ENCODE assay signal across 16 cellular contexts in genomic region chr18:10059610-10060468, GRCh38.
DNase-seq lines count a peak whose midpoint lies in the region; ATAC-seq and TF ChIP-seq lines count a peak whose summit lies in the region.
"Had no signal": no experiment of that assay in that cellular context is flagged by ENCODE, and none has a peak within 500 bp of the region (broad histone marks: within the 10 kb centered on the region; RNA-seq: fewer than 3 reads in every experiment).

No MANE protein-coding gene starts in this region.

- POLR2A ChIA-PET in A673 (lab: Charles Lee; ENCODE audit: low non-redundant PET), result interaction anchor here (0.5 kb wide), 1 partner anchor 403 kb away, joined by 15 read pairs; no protein-coding TSS in a partner anchor

- DNase-seq in A673 (ENCODE audit: low spot score) (peak; percentile 65), SK-N-MC (ENCODE audit: low read depth, low spot score) (no peak), glutamatergic neuron (no peak), omental fat pad (ENCODE audit: low spot score) (peak; percentile 34), glomerular visceral epithelial cell (ENCODE audit: extremely low spot score) (no peak)
- no peak for DNase-seq in stimulated activated CD4-positive, alpha-beta T cell treated with anti-CD3 and anti-CD28 coated beads, Interleukin-15, amount 100 ng/mL, for 24 hours
- DNase-seq: DMS53, NCI-H2081 had no signal

- ATAC-seq in omental fat pad (ENCODE audit: low FRiP score) (no peak), GM18498 (IDR thresholded peaks at IDR 0.05; ENCODE audit: unreplicated experiment) (no peak), GM18907 (IDR thresholded peaks at IDR 0.05; ENCODE audit: unreplicated experiment) (no peak)
- ATAC-seq: HCT116, HepG2 had no signal

- H3K4me3 ChIP-seq in A673 (ENCODE audit: low read depth, low read length, poor library complexity, severe bottlenecking) (no peak overlapping the region), SK-N-MC (peak overlapping the region; percentile 42)
- H3K4me3 ChIP-seq: lung had no signal

- H3K27me3 Mint-ChIP-seq in glutamatergic neuron (ENCODE audit: unreplicated experiment), result peaks cover 3% of the 10 kb centered on the region
- H3K27me3 Mint-ChIP-seq: activated naive CD8-positive, alpha-beta T cell; type B pancreatic cell had no signal

- intact Hi-C loops in A673 (cut with micrococcal nuclease; ENCODE audit: unreplicated experiment), result no loop called here

- H3K9me3 ChIP-seq in A673 (ENCODE audit: low read depth, low read length, poor library complexity, severe bottlenecking) (peaks cover 2% of the 10 kb centered on the region), SK-N-MC (ENCODE audit: low read depth, low read length) (no peaks in the 10 kb centered on the region; the same call in 1 of the 2 replicates)

- peaks cover 58% of the 10 kb centered on the region for H3K4me1 ChIP-seq in A673 (ENCODE audit: insufficient read depth, low read length, poor library complexity, severe bottlenecking)

- TF ChIP-seq CTCF in A673 (conservative IDR thresholded peaks at IDR 0.05; ENCODE audit: low read depth, low read length), result no peak
- TF ChIP-seq CTCF in glutamatergic neuron (IDR thresholded peaks at IDR 0.05; ENCODE audit: partially characterized antibody, unreplicated experiment), result no peak
- no peak for TF ChIP-seq CTCF in omental fat pad (IDR thresholded peaks at IDR 0.05)

- peak overlapping the region; percentile 88 for H3K27ac ChIP-seq in A673 (ENCODE audit: low read depth, low read length, poor library complexity, severe bottlenecking)
- peak overlapping the region; percentile 99 for H3K27ac ChIP-seq in SK-N-MC

- H3K36me3 Mint-ChIP-seq in glutamatergic neuron (ENCODE audit: unreplicated experiment), result no peaks in the 10 kb centered on the region
- H3K36me3 Mint-ChIP-seq: activated naive CD8-positive, alpha-beta T cell; type B pancreatic cell had no signal

- peaks cover 6% of the 10 kb centered on the region for H3K9me3 Mint-ChIP-seq in glutamatergic neuron (ENCODE audit: unreplicated experiment)
- H3K9me3 Mint-ChIP-seq: T-helper 2 cell treated with Interferon-gamma antibody and Interleukin-4, amounts not matched to agents 5 μg/mL and 100 μg/mL, for 36 hours; type B pancreatic cell had no signal

- H3K27me3 ChIP-seq in A673 (replicated peaks; ENCODE audit: insufficient read depth, low read depth, low read length, poor library complexity), result no peaks in the 10 kb centered on the region

- no peak overlapping the region for H3K4me3 Mint-ChIP-seq in glutamatergic neuron (ENCODE audit: unreplicated experiment)
- H3K4me3 Mint-ChIP-seq: activated naive CD8-positive, alpha-beta T cell; T-helper 2 cell treated with Interferon-gamma antibody and Interleukin-4, amounts not matched to agents 5 μg/mL and 100 μg/mL, for 36 hours had no signal

- H3K4me1 Mint-ChIP-seq in glutamatergic neuron (ENCODE audit: low read depth, unreplicated experiment), result peaks cover 54% of the 10 kb centered on the region

- BruUV-seq in A673 (replicated peaks; lab: Mats Ljungman, UMichigan), result TSS peak; percentile 60

- H3K27ac Mint-ChIP-seq in glutamatergic neuron (ENCODE audit: unreplicated experiment), result peak overlapping the region; percentile 87
- H3K27ac Mint-ChIP-seq: activated naive CD8-positive, alpha-beta T cell; T-helper 2 cell treated with Interferon-gamma antibody and Interleukin-4, amounts not matched to agents 5 μg/mL and 100 μg/mL, for 36 hours; type B pancreatic cell had no signal

- peak overlapping the region; percentile 79 for H3K9ac ChIP-seq in SK-N-MC (ENCODE audit: insufficient read length)

- CTCF ChIA-PET in A673 (lab: Charles Lee), result no interaction called here

- no peaks in the 10 kb centered on the region for H3K36me3 ChIP-seq in A673 (ENCODE audit: insufficient read depth, low read length, poor library complexity, severe bottlenecking)
- no peaks in the 10 kb centered on the region for H3K36me3 ChIP-seq in SK-N-MC (ENCODE audit: insufficient read depth, low read length)

Comparison
In these comparisons a context has a peak if more than half of its experiments do, and no peak if none do; other contexts are left out.
1. DNase-seq: peak in A673 (single experiment) and omental fat pad (single experiment); none in SK-N-MC (single experiment), glutamatergic neuron (single experiment), stimulated activated CD4-positive, alpha-beta T cell treated with anti-CD3 and anti-CD28 coated beads, Interleukin-15, amount 100 ng/mL, for 24 hours (single experiment) and glomerular visceral epithelial cell (single experiment).